8 cellular contexts compared by ENCODE assay signal in genomic region chr3:161273589-161274218, GRCh38. TPM values are rescaled to one million over a fixed set of nuclear protein-coding genes. Genes with fewer than 3 reads are reported as not detected.
DNase-seq lines count a peak whose midpoint lies in the region; ATAC-seq and TF ChIP-seq lines count a peak whose summit lies in the region.

No MANE protein-coding gene starts in this region.

- peaks cover 12% of the 10 kb centered on the region for H3K36me3 Mint-ChIP-seq in activated T-cell treated with anti-CD3 and anti-CD28 coated beads, Interleukin-2, amount 50 U/mL, for 4 hours (ENCODE audit: insufficient read depth)
- peaks cover 39% of the 10 kb centered on the region for H3K36me3 Mint-ChIP-seq in activated T-cell treated with anti-CD3 and anti-CD28 coated beads, Interleukin-2, amount 50 U/mL, for 24 hours (ENCODE audit: low read depth)
- no peaks in the 10 kb centered on the region for H3K36me3 Mint-ChIP-seq in activated CD4-positive, alpha-beta T cell treated with anti-CD3 and anti-CD28 coated beads, Interleukin-2, amount 10 ng/mL, durations not matched to agents 7 days and 5 days (ENCODE audit: low read depth)

- H3K27me3 ChIP-seq in gastroesophageal sphincter = no peaks in the 10 kb centered on the region

- H3K4me1 Mint-ChIP-seq in activated T-cell treated with anti-CD3 and anti-CD28 coated beads, Interleukin-2, amount 50 U/mL, for 4 hours (ENCODE audit: low read depth) = no peaks in the 10 kb centered on the region
- no peaks in the 10 kb centered on the region for H3K4me1 Mint-ChIP-seq in activated T-cell treated with anti-CD3 and anti-CD28 coated beads, Interleukin-2, amount 50 U/mL, for 24 hours (ENCODE audit: low read depth)
- peaks cover 5% of the 10 kb centered on the region for H3K4me1 Mint-ChIP-seq in activated CD4-positive, alpha-beta T cell treated with anti-CD3 and anti-CD28 coated beads, Interleukin-2, amount 10 ng/mL, durations not matched to agents 7 days and 5 days

- H3K4me3 Mint-ChIP-seq in activated T-cell treated with anti-CD3 and anti-CD28 coated beads, Interleukin-2, amount 50 U/mL, for 4 hours = no peak overlapping the region
- no peak overlapping the region for H3K4me3 Mint-ChIP-seq in activated T-cell treated with anti-CD3 and anti-CD28 coated beads, Interleukin-2, amount 50 U/mL, for 24 hours
- H3K4me3 Mint-ChIP-seq in activated CD4-positive, alpha-beta T cell treated with anti-CD3 and anti-CD28 coated beads, Interleukin-2, amount 10 ng/mL, durations not matched to agents 7 days and 5 days = no peak overlapping the region

- TF ChIP-seq CTCF in NB4 (IDR thresholded peaks at IDR 0.05; ENCODE audit: low read depth, low read length) (no peak), gastroesophageal sphincter (IDR thresholded peaks at IDR 0.05) (peak; percentile 48 to 60 (median 56))

- TF ChIP-seq POLR2A in NB4 (IDR thresholded peaks at IDR 0.05; ENCODE audit: extremely low read depth, insufficient read length) (no peak), gastroesophageal sphincter (IDR thresholded peaks at IDR 0.05) (no peak)

- no peaks in the 10 kb centered on the region for H3K4me1 ChIP-seq in gastroesophageal sphincter

- CTCF ChIA-PET in activated CD4-positive, alpha-beta T cell treated with anti-CD3 and anti-CD28 coated beads, Interleukin-2, amount 10 ng/mL, durations not matched to agents 7 days and 5 days (lab: Charles Lee) = interaction anchor here (0.9 kb wide), 1 partner anchor 10 kb away, joined by 3 read pairs; no protein-coding TSS in a partner anchor

- H3K27ac ChIP-seq in gastroesophageal sphincter = no peak overlapping the region

- H3K9me3 Mint-ChIP-seq in activated T-cell treated with anti-CD3 and anti-CD28 coated beads, Interleukin-2, amount 50 U/mL, for 4 hours = peaks cover 12% of the 10 kb centered on the region
- peaks cover 15% of the 10 kb centered on the region for H3K9me3 Mint-ChIP-seq in activated T-cell treated with anti-CD3 and anti-CD28 coated beads, Interleukin-2, amount 50 U/mL, for 24 hours
- H3K9me3 Mint-ChIP-seq in activated CD4-positive, alpha-beta T cell treated with anti-CD3 and anti-CD28 coated beads, Interleukin-2, amount 10 ng/mL, durations not matched to agents 7 days and 5 days = peaks cover 11% of the 10 kb centered on the region

- 27 to 47% methylated on average over 3 of the region's 3 CpGs for WGBS in gastroesophageal sphincter (ENCODE audit: low coverage in 1 of 2), 2 donors

- no peak overlapping the region for H3K27ac Mint-ChIP-seq in activated T-cell treated with anti-CD3 and anti-CD28 coated beads, Interleukin-2, amount 50 U/mL, for 24 hours
- H3K27ac Mint-ChIP-seq in activated CD4-positive, alpha-beta T cell treated with anti-CD3 and anti-CD28 coated beads, Interleukin-2, amount 10 ng/mL, durations not matched to agents 7 days and 5 days = no peak overlapping the region

- H3K36me3 ChIP-seq in gastroesophageal sphincter = peaks cover 0 to 19% of the 10 kb centered on the region in 2 donors

- DNase-seq in activated T-cell treated with anti-CD3 and anti-CD28 coated beads, Interleukin-2, amount 50 U/mL, for 4 hours = peak; percentile 26
- no peak for DNase-seq in activated T-cell treated with anti-CD3 and anti-CD28 coated beads, Interleukin-2, amount 50 U/mL, for 24 hours
- peak; percentile 47 for DNase-seq in NB4 (ENCODE audit: low read depth)
- DNase-seq in activated CD4-positive, alpha-beta T cell treated with anti-CD3 and anti-CD28 coated beads, Interleukin-2, amount 10 ng/mL, durations not matched to agents 7 days and 5 days = peak; percentile 51
- peak; percentile 83 for DNase-seq in superior temporal gyrus (ENCODE audit: extremely low spot score)

- POLR2A ChIA-PET in activated CD4-positive, alpha-beta T cell treated with anti-CD3 and anti-CD28 coated beads, Interleukin-2, amount 10 ng/mL, durations not matched to agents 7 days and 5 days (lab: Charles Lee) = no interaction called here

- no peak for ATAC-seq in activated T-cell treated with anti-CD3 and anti-CD28 coated beads, Interleukin-2, amount 50 U/mL, for 4 hours
- ATAC-seq in gastroesophageal sphincter (no peak), GM21717 (IDR thresholded peaks at IDR 0.05; ENCODE audit: unreplicated experiment) (no peak), HG03196 (IDR thresholded peaks at IDR 0.05; ENCODE audit: unreplicated experiment) (no peak)

- peaks cover 0 to 11% (median 0%) of the 10 kb centered on the region in 3 donors for H3K9me3 ChIP-seq in gastroesophageal sphincter

- no peak overlapping the region for H3K4me3 ChIP-seq in NB4 (ENCODE audit: low read depth, low read length)
- H3K4me3 ChIP-seq in gastroesophageal sphincter = no peak overlapping the region

- no peaks in the 10 kb centered on the region for H3K27me3 Mint-ChIP-seq in activated T-cell treated with anti-CD3 and anti-CD28 coated beads, Interleukin-2, amount 50 U/mL, for 4 hours (ENCODE audit: low read depth)
- no peaks in the 10 kb centered on the region for H3K27me3 Mint-ChIP-seq in activated T-cell treated with anti-CD3 and anti-CD28 coated beads, Interleukin-2, amount 50 U/mL, for 24 hours
- H3K27me3 Mint-ChIP-seq in activated CD4-positive, alpha-beta T cell treated with anti-CD3 and anti-CD28 coated beads, Interleukin-2, amount 10 ng/mL, durations not matched to agents 7 days and 5 days = no peaks in the 10 kb centered on the region

- no peak for TF ChIP-seq EP300 in gastroesophageal sphincter (IDR thresholded peaks at IDR 0.05)

RNA-seq across cellular contexts. Expression of gene NMD3, which starts 52.6 kb away (rescaled TPM):
- 10 to 100 TPM; 72.6 to 76.0 (median 75.9) TPM for total RNA-seq in activated T-cell treated with anti-CD3 and anti-CD28 coated beads, Interleukin-2, amount 50 U/mL, for 4 hours
- 10 to 100 TPM; 37.0 to 42.4 TPM for total RNA-seq in activated CD4-positive, alpha-beta T cell treated with anti-CD3 and anti-CD28 coated beads, Interleukin-2, amount 10 ng/mL, durations not matched to agents 7 days and 5 days
- 10 to 100 TPM; 26.1 to 72.8 (median 51.8) TPM for total RNA-seq in gastroesophageal sphincter
